ENCODE assay signal across 29 cellular contexts in genomic region chr5:142957528-142957927, GRCh38.
"Had no signal": no experiment of that assay in that cellular context is flagged by ENCODE, and none has a peak within 500 bp of the region (broad histone marks: within the 10 kb centered on the region; RNA-seq: fewer than 3 reads in every experiment).

No MANE protein-coding gene starts in this region.

- H3K27ac ChIP-seq: colonic mucosa, pancreas, testis, upper lobe of left lung had no signal

- ATAC-seq: activated CD8-positive, alpha-beta T cell treated with anti-CD3 and anti-CD28 coated beads, Interleukin-2, amount 10 ng/mL, durations not matched to agents 7 days and 5 days; activated naive CD4-positive, alpha-beta T cell treated with anti-CD3 and anti-CD28 coated beads, Interleukin-2, amount 50 U/mL, for 72 hours; effector memory CD8-positive, alpha-beta T cell; esophagus mucosa; left lobe of liver; pancreas; SK-N-SH treated with all-trans-retinoic acid at 6 μM for 48 hours; stimulated activated naive B cell treated with anti-CD40 and anti-IgM and Interleukin-4, amounts not matched to agents 10 μg/mL and 1 μg/mL and 100 μg/mL, for 72 hours had no signal

- H3K9me3 ChIP-seq: colonic mucosa, pancreas, sigmoid colon, testis, upper lobe of left lung had no signal

- H3K27me3 Mint-ChIP-seq: brain; effector memory CD8-positive, alpha-beta T cell; stimulated activated naive B cell treated with anti-CD40 and anti-IgM and Interleukin-4, amounts not matched to agents 10 μg/mL and 1 μg/mL and 100 μg/mL, for 72 hours had no signal

- H3K4me3 ChIP-seq: colonic mucosa, dorsolateral prefrontal cortex, pancreas, sigmoid colon, smooth muscle cell, testis, upper lobe of left lung had no signal

- H3K36me3 Mint-ChIP-seq: activated naive CD4-positive, alpha-beta T cell treated with anti-CD3 and anti-CD28 coated beads, Interleukin-2, amount 50 U/mL, for 72 hours; mesothelial cell of epicardium had no signal

- H3K27ac Mint-ChIP-seq: activated CD8-positive, alpha-beta T cell treated with anti-CD3 and anti-CD28 coated beads, Interleukin-2, amount 10 ng/mL, durations not matched to agents 7 days and 5 days; activated naive CD4-positive, alpha-beta T cell treated with anti-CD3 and anti-CD28 coated beads, Interleukin-2, amount 50 U/mL, for 72 hours; brain; mesothelial cell of epicardium; nephron; stimulated activated naive B cell treated with anti-CD40 and anti-IgM and Interleukin-4, amounts not matched to agents 10 μg/mL and 1 μg/mL and 100 μg/mL, for 72 hours had no signal

- H3K27me3 ChIP-seq: colonic mucosa, dorsolateral prefrontal cortex, pancreas, sigmoid colon, testis, upper lobe of left lung had no signal

- H3K4me3 Mint-ChIP-seq: activated CD8-positive, alpha-beta T cell treated with anti-CD3 and anti-CD28 coated beads, Interleukin-2, amount 10 ng/mL, durations not matched to agents 7 days and 5 days; brain; effector memory CD8-positive, alpha-beta T cell; mesothelial cell of epicardium; nephron; stimulated activated naive B cell treated with anti-CD40 and anti-IgM and Interleukin-4, amounts not matched to agents 10 μg/mL and 1 μg/mL and 100 μg/mL, for 72 hours had no signal

- H3K36me3 ChIP-seq: colonic mucosa, pancreas, sigmoid colon, upper lobe of left lung had no signal

- FAIRE-seq: endothelial cell of umbilical vein, frontal cortex, pancreas had no signal

- H3K9me3 Mint-ChIP-seq: effector memory CD8-positive, alpha-beta T cell; nephron; stimulated activated naive B cell treated with anti-CD40 and anti-IgM and Interleukin-4, amounts not matched to agents 10 μg/mL and 1 μg/mL and 100 μg/mL, for 72 hours had no signal

- H3K4me1 ChIP-seq: colonic mucosa had no signal

- DNase-seq: activated CD4-positive, alpha-beta T cell treated with anti-CD3 and anti-CD28 coated beads for 1 hour; activated CD4-positive, alpha-beta T cell treated with anti-CD3 and anti-CD28 coated beads, Interleukin-2, amount 50 U/mL, for 1 hour; activated CD8-positive, alpha-beta T cell treated with anti-CD3 and anti-CD28 coated beads, Interleukin-2, amount 10 ng/mL, durations not matched to agents 7 days and 5 days; activated gamma-delta T cell treated with Interleukin-2 at 50 U/mL for 16 hours; activated T-cell treated with anti-CD3 and anti-CD28 coated beads, Interleukin-2, amount 50 U/mL, for 1 hour; aorta; central memory CD4-positive, alpha-beta T cell; colonic mucosa; dorsolateral prefrontal cortex; effector memory CD8-positive, alpha-beta T cell; islet precursor cell; mammary epithelial cell; pancreas; sigmoid colon; stimulated activated CD4-positive, alpha-beta T cell treated with anti-CD3 and anti-CD28 coated beads, Interleukin-15, amount 100 ng/mL, for 24 hours; stimulated activated CD8-positive, alpha-beta memory T cell treated with anti-CD3 and anti-CD28 coated beads, Interleukin-4, amount 100 ng/mL, for 48 hours; stimulated activated naive B cell treated with anti-CD40 and anti-IgM and Interleukin-4, amounts not matched to agents 10 μg/mL and 1 μg/mL and 100 μg/mL, for 72 hours; testis; upper lobe of left lung had no signal
